Comparison of ENCODE assay signal across 12 cellular contexts in genomic region chr1:160346953-160347352, GRCh38.
A peak's percentile ranks its signal among the peaks of the same experiment; 100 is the strongest.
DNase-seq lines count a peak whose midpoint lies in the region; ATAC-seq and TF ChIP-seq lines count a peak whose summit lies in the region.
"Had no signal": no experiment of that assay in that cellular context is flagged by ENCODE, and none has a peak within 500 bp of the region (broad histone marks: within the 10 kb centered on the region; RNA-seq: fewer than 3 reads in every experiment).

No MANE protein-coding gene starts in this region.

- peak overlapping the region; percentile 98 for H3K4me2 ChIP-seq in OCI-LY3 (ENCODE audit: low read length)

- H3K27me3 Mint-ChIP-seq in memory B cell, result no peaks in the 10 kb centered on the region
- no peaks in the 10 kb centered on the region for H3K27me3 Mint-ChIP-seq in activated naive CD8-positive, alpha-beta T cell treated with anti-CD3 and anti-CD28 coated beads, Interleukin-2, amount 50 U/mL, for 24 hours

- H3K36me3 ChIP-seq in OCI-LY3 (replicated peaks; ENCODE audit: low read depth, low read length), result peaks cover 58% of the 10 kb centered on the region

- no peak overlapping the region for H2AFZ ChIP-seq in OCI-LY3 (ENCODE audit: low read depth, low read length)

- peaks cover 3% of the 10 kb centered on the region for H4K20me1 ChIP-seq in OCI-LY3 (ENCODE audit: insufficient read depth, low read length)

- peak overlapping the region; percentile 41 for H3K4me3 Mint-ChIP-seq in memory B cell
- no peak overlapping the region for H3K4me3 Mint-ChIP-seq in activated naive CD8-positive, alpha-beta T cell treated with anti-CD3 and anti-CD28 coated beads, Interleukin-2, amount 50 U/mL, for 24 hours

- peak overlapping the region; percentile 94 for H3K27ac ChIP-seq in OCI-LY3 (ENCODE audit: low read length)
- H3K27ac ChIP-seq: esophagus muscularis mucosa, psoas muscle had no signal

- H3K4me1 Mint-ChIP-seq in memory B cell, result peaks cover 23% of the 10 kb centered on the region
- peaks cover 25% of the 10 kb centered on the region for H3K4me1 Mint-ChIP-seq in activated naive CD8-positive, alpha-beta T cell treated with anti-CD3 and anti-CD28 coated beads, Interleukin-2, amount 50 U/mL, for 24 hours

- ATAC-seq in HG02852 (IDR thresholded peaks at IDR 0.05; ENCODE audit: unreplicated experiment) (peak; percentile 37), memory B cell (ENCODE audit: low read depth) (peak; percentile 62)
- no peak for ATAC-seq in activated naive CD8-positive, alpha-beta T cell treated with anti-CD3 and anti-CD28 coated beads, Interleukin-2, amount 50 U/mL, for 24 hours
- ATAC-seq: psoas muscle had no signal

- peaks cover 64% of the 10 kb centered on the region for H3K79me2 ChIP-seq in OCI-LY3 (ENCODE audit: low read length)

- no peaks in the 10 kb centered on the region for H3K9me3 ChIP-seq in OCI-LY3 (ENCODE audit: insufficient read depth, low read length)
- H3K9me3 ChIP-seq: esophagus muscularis mucosa, psoas muscle had no signal

- TF ChIP-seq CTCF in GM12864 (IDR thresholded peaks at IDR 0.05; ENCODE audit: low read depth, low read length, missing control alignments), result no peak
- no peak for TF ChIP-seq CTCF in OCI-LY3 (IDR thresholded peaks at IDR 0.05; ENCODE audit: low read depth, low read length)

- no peaks in the 10 kb centered on the region for H3K27me3 ChIP-seq in OCI-LY3 (ENCODE audit: low read depth, low read length)
- H3K27me3 ChIP-seq: esophagus muscularis mucosa had no signal

- no peaks in the 10 kb centered on the region for H3K9me3 Mint-ChIP-seq in memory B cell
- H3K9me3 Mint-ChIP-seq in activated naive CD8-positive, alpha-beta T cell treated with anti-CD3 and anti-CD28 coated beads, Interleukin-2, amount 50 U/mL, for 24 hours, result no peaks in the 10 kb centered on the region

- H3K9ac ChIP-seq in OCI-LY3 (ENCODE audit: low read length), result peak overlapping the region; percentile 69

- no peak overlapping the region for H3K4me3 ChIP-seq in GM12864 (ENCODE audit: low read depth, low read length)
- H3K4me3 ChIP-seq in OCI-LY3 (ENCODE audit: low read length), result peak overlapping the region; percentile 72
- H3K4me3 ChIP-seq: esophagus muscularis mucosa, psoas muscle had no signal

- peak overlapping the region; percentile 81 for H3K27ac Mint-ChIP-seq in memory B cell
- no peak overlapping the region for H3K27ac Mint-ChIP-seq in activated naive CD8-positive, alpha-beta T cell treated with anti-CD3 and anti-CD28 coated beads, Interleukin-2, amount 50 U/mL, for 24 hours

- peaks cover 14% of the 10 kb centered on the region for H3K36me3 Mint-ChIP-seq in memory B cell
- H3K36me3 Mint-ChIP-seq in activated naive CD8-positive, alpha-beta T cell treated with anti-CD3 and anti-CD28 coated beads, Interleukin-2, amount 50 U/mL, for 24 hours (ENCODE audit: low read depth), result peaks cover 31% of the 10 kb centered on the region

- peaks cover 39% of the 10 kb centered on the region for H3K4me1 ChIP-seq in OCI-LY3 (ENCODE audit: low read length)

- DNase-seq in GM12864 (ENCODE audit: low read depth), result peak; percentile 51
- peak; percentile 28 to 55 for DNase-seq in memory B cell (ENCODE audit: low spot score in 2 of 2)
- DNase-seq in NCI-H2196 treated with DMSO at 0.1 percent for 48 hours (lab: John Stamatoyannopoulos, UW; ENCODE audit: unreplicated experiment), result no peak
- DNase-seq in activated gamma-delta T cell (lab: John Stamatoyannopoulos, UW), result no peak
- no peak for DNase-seq in activated naive CD8-positive, alpha-beta T cell treated with anti-CD3 and anti-CD28 coated beads, Interleukin-2, amount 50 U/mL, for 24 hours
- DNase-seq in glomerular visceral epithelial cell (ENCODE audit: extremely low spot score), result no peak
- DNase-seq: C1 segment of cervical spinal cord, NCI-H2171 treated with DMSO at 0.1 percent for 48 hours, psoas muscle had no signal

Comparison
In these comparisons a context has a peak if more than half of its experiments do, and no peak if none do; other contexts are left out.
1. DNase-seq: peak in GM12864 (single experiment) and memory B cell (2 of 2); none in NCI-H2196 treated with DMSO at 0.1 percent for 48 hours (single experiment), activated gamma-delta T cell (single experiment), activated naive CD8-positive, alpha-beta T cell treated with anti-CD3 and anti-CD28 coated beads, Interleukin-2, amount 50 U/mL, for 24 hours (single experiment) and glomerular visceral epithelial cell (single experiment).